ENCODE assay signal across 9 cellular contexts in the genomic region with DNA sequence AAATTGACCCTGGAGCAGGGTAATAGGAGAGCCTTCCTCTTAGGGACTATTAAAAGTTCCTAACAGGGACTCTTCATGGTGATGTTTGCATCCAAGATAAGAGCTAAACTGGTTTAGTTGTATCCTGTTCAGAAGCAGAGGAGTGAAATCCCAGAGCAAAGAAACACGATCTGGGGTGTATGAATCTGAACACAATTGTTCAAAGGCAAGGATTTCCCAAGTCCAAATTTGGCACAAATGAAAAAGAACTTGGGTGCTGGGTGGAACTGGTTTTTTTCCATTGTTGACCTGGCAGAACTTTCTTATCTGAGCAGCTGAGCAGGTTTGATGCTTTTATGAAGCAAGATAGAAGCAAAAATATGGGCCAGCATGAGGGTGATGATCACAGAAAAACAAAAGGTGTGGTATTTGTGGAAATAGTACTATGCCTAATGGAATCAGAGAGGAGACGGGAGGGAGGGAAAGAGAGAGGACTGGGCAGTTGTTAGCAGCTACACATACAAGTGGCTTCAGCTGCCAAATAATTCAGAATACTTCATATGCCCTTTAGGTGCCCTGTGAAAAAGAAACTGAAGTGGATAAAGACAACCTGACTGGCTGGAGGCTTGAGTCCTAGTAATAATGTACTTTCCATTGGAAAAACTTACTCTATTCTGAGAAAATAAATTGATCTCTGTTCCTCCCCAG. TPM values are rescaled to one million over a fixed set of nuclear protein-coding genes. Genes with fewer than 3 reads are reported as not detected.
DNase-seq lines count a peak whose midpoint lies in the region; ATAC-seq, FAIRE-seq and TF ChIP-seq lines count a peak whose summit lies in the region.
"Had no signal": no experiment of that assay in that cellular context is flagged by ENCODE, and none has a peak within 500 bp of the region (broad histone marks: within the 10 kb centered on the region; RNA-seq: fewer than 3 reads in every experiment).

No MANE protein-coding gene starts in this region.

- BruUV-seq in HepG2 (replicated peaks; lab: Mats Ljungman, UMichigan), result TSS peak; percentile 70

- TF ChIP-seq EP300 in HepG2 (IDR thresholded peaks at IDR 0.05; ENCODE audit: low read depth in 2 of 2, low read length in 2 of 2), result peak in 1 of 2 experiments; percentile 72; a peak in 2 of 4 replicates
- TF ChIP-seq EP300 in HepG2 (CRISPR knock-in tag; IDR thresholded peaks at IDR 0.05; ENCODE audit: borderline replicate concordance), result no peak
- TF ChIP-seq EP300 in transverse colon (IDR thresholded peaks at IDR 0.05; ENCODE audit: low read depth), result no peak

- WGBS in HepG2 (ENCODE audit: low lambda C conversion rate), result 7% methylated on average over 2 of the region's 2 CpGs
- WGBS in transverse colon (ENCODE audit: low coverage in 1 of 2), 2 donors, result 23 to 30% methylated on average over 1 to 2 of the region's 2 CpGs

- H3K79me2 ChIP-seq in HepG2 (ENCODE audit: insufficient read depth, low read length), result peaks cover 76% of the 10 kb centered on the region

- H3K4me1 ChIP-seq in HepG2 (ENCODE audit: insufficient read depth, low read length) (peaks cover 87% of the 10 kb centered on the region), transverse colon (peaks cover 47 to 87% (median 80%) of the 10 kb centered on the region in 4 donors)

- FAIRE-seq in HepG2 (lab: Jason Lieb, UNC), result peak; percentile 68

- H3K4me3 ChIP-seq in GM12865 (ENCODE audit: low read depth, low read length), result peak overlapping the region; percentile 65
- peak overlapping the region; percentile 17 to 39 (median 23); a peak in 4 of 6 replicates for H3K4me3 ChIP-seq in HepG2 (replicated peaks in 1 of 3; ENCODE audit: insufficient read depth in 1 of 3, low read depth in 2 of 3, low read length in 3 of 3)
- H3K4me3 ChIP-seq in transverse colon, result peak overlapping the region in 1 of 4 donors; percentile 15
- no peak overlapping the region for H3K4me3 ChIP-seq in MG63

- CTCF ChIA-PET in HepG2 (lab: Yijun Ruan, JAX; ENCODE audit: low intra/inter-chr PET ratio, low total read pairs), result no interaction called here

- no peaks in the 10 kb centered on the region for H4K20me1 ChIP-seq in HepG2 (ENCODE audit: insufficient read depth, low read length)

- H3K27ac ChIP-seq in angular gyrus (ENCODE audit: low read depth, low read length), result peak overlapping the region; percentile 76
- H3K27ac ChIP-seq in HepG2 (ENCODE audit: extremely low read length, insufficient read depth, low read length), result peak overlapping the region; percentile 94
- H3K27ac ChIP-seq in transverse colon, result peak overlapping the region; percentile 88 to 93 (median 90)

- TF ChIP-seq RAD21 in HepG2 (CRISPR knock-in tag; IDR thresholded peaks at IDR 0.05), result no peak

- POLR2A ChIA-PET in HepG2 (lab: Yijun Ruan, JAX), result interaction anchor here (1.2 to 2.7 kb wide), 11 partner anchors 10 to 344 kb away, joined by 3 to 19 read pairs (median 6); a partner anchor contains a TSS

- peak in 1 of 2 experiments; percentile 31; a peak in 2 of 4 replicates for TF ChIP-seq POLR2A in HepG2 (IDR thresholded peaks at IDR 0.05; ENCODE audit: insufficient read depth in 1 of 2, low read depth in 2 of 2, low read length in 2 of 2)
- no peak for TF ChIP-seq POLR2A in transverse colon (IDR thresholded peaks at IDR 0.05)

- H3K4me2 ChIP-seq in HepG2 (ENCODE audit: low read depth, low read length), result peak overlapping the region; percentile 86

- no peak for DNase-seq in GM12865 (ENCODE audit: low read depth)
- DNase-seq in HepG2 (ENCODE audit: low spot score), result peak; percentile 86
- no peak for DNase-seq in transverse colon
- DNase-seq in MG63, result no peak
- DNase-seq in COLO829 (ENCODE audit: low spot score), result no peak
- DNase-seq: naive B cell had no signal

- no peaks in the 10 kb centered on the region for H3K9me3 ChIP-seq in HepG2 (ENCODE audit: low read length)
- H3K9me3 ChIP-seq in transverse colon, result no peaks in the 10 kb centered on the region
- H3K9me3 ChIP-seq in MG63, result no peaks in the 10 kb centered on the region

- no peaks in the 10 kb centered on the region for H3K27me3 ChIP-seq in HepG2 (ENCODE audit: control insufficient read depth in 1 of 2, insufficient read depth in 2 of 2, low read length in 2 of 2)
- H3K27me3 ChIP-seq in transverse colon, result no peaks in the 10 kb centered on the region
- H3K27me3 ChIP-seq in MG63, result no peaks in the 10 kb centered on the region

- peak overlapping the region; percentile 76 for H3K9ac ChIP-seq in HepG2 (ENCODE audit: insufficient read depth, low read depth, low read length)

- H2AFZ ChIP-seq in HepG2 (ENCODE audit: low read length), result no peak overlapping the region

- in situ Hi-C loops in HepG2 (cut with HindIII; ENCODE audit: extremely low pct_ligation_motif_present, low pct_unique_long_range_greater_than_20kb), result no loop called here
- in situ Hi-C loops in transverse colon (cut with MboI; ENCODE audit: low pct_ligation_motif_present in 1 of 4, low pct_unique_long_range_greater_than_20kb in 1 of 4, low sequenced_read_pairs in 3 of 4), result no loop called here

- H3K36me3 ChIP-seq in HepG2 (replicated peaks in 1 of 2; ENCODE audit: control insufficient read depth in 1 of 2, insufficient read depth in 2 of 2, low read length in 2 of 2), result peaks cover 4 to 26% of the 10 kb centered on the region in 2 experiments
- H3K36me3 ChIP-seq in transverse colon, result peaks cover 0 to 7% (median 0%) of the 10 kb centered on the region in 4 donors
- H3K36me3 ChIP-seq in MG63, result no peaks in the 10 kb centered on the region

- peak; percentile 8 for ATAC-seq in HG03095 (IDR thresholded peaks at IDR 0.05; ENCODE audit: unreplicated experiment)
- ATAC-seq in HepG2, result peak; percentile 1; the same call in 2 of the 3 replicates
- ATAC-seq in GM18909 (IDR thresholded peaks at IDR 0.05; ENCODE audit: poor library complexity, unreplicated experiment), result no peak

- no peak for TF ChIP-seq CTCF in GM12865 (IDR thresholded peaks at IDR 0.05; ENCODE audit: insufficient read depth, low read depth, low read length, missing control alignments)
- TF ChIP-seq CTCF in HepG2 (CRISPR knock-in tag; IDR thresholded peaks at IDR 0.05), result no peak
- no peak for TF ChIP-seq CTCF in transverse colon (IDR thresholded peaks at IDR 0.05)

- intact Hi-C loops in HepG2 (cut with micrococcal nuclease; ENCODE audit: unreplicated experiment) (loop anchor here (1.0 kb wide), 1 partner anchor 52 kb away; no protein-coding TSS in a partner anchor), transverse colon (cut with DNase I; ENCODE audit: low total_unique reads) (no loop called here)

RNA-seq across cellular contexts. Expression of a gene that starts 6.1 kb away (rescaled TPM):
- total RNA-seq in HepG2 (2016; rRNA removed; fragmentation: Illumina TruSeq; extraction: Trizol) (117 and 132 TPM in 2 replicates), transverse colon (100 to 1,000 TPM in 2 of 4 donors, 10 to 100 TPM in 2; 63.8 to 154 (median 102) TPM)
- 31.9 and 33.3 TPM in 2 replicates for total RNA-seq in HepG2 (2016; cell fraction: cytosol; rRNA removed; fragmentation: Illumina TruSeq; extraction: Trizol; ENCODE audit: low read depth)
- 111 and 137 TPM in 2 replicates for total RNA-seq in HepG2 (2016; cell fraction: insoluble cytoplasmic fraction; rRNA removed; fragmentation: Illumina TruSeq; extraction: Trizol)
- 66.9 and 73.0 TPM in 2 replicates for total RNA-seq in HepG2 (2016; cell fraction: membrane; rRNA removed; fragmentation: Illumina TruSeq; extraction: Trizol)
- 58.2 and 67.9 TPM in 2 replicates for total RNA-seq in HepG2 (2016; cell fraction: nucleus; rRNA removed; fragmentation: Illumina TruSeq; extraction: Trizol)
- 125 and 127 TPM in 2 replicates for polyA plus RNA-seq in HepG2 (2011; rRNA removed)
- 56.3 and 126 TPM in 2 replicates for polyA plus RNA-seq in HepG2 (2011; cell fraction: cytosol; rRNA removed)
- polyA plus RNA-seq in HepG2 (2011; cell fraction: nucleus; rRNA removed), result 211 and 341 TPM in 2 replicates
- 63.5 and 68.9 TPM in 2 replicates for polyA plus RNA-seq in HepG2 (2012)
- 20.7 and 23.5 TPM in 2 replicates for polyA plus RNA-seq in HepG2 (2016; cell fraction: cytosol; fragmentation: Illumina TruSeq; extraction: Trizol; ENCODE audit: low read depth)
- 136 and 157 TPM in 2 replicates for polyA plus RNA-seq in HepG2 (2016; cell fraction: insoluble cytoplasmic fraction; fragmentation: Illumina TruSeq; extraction: Trizol; ENCODE audit: low read depth)
- polyA plus RNA-seq in HepG2 (2016; cell fraction: membrane; fragmentation: Illumina TruSeq; extraction: Trizol; ENCODE audit: low read depth), result 44.8 and 50.5 TPM in 2 replicates
- 131 TPM in 2 replicates for polyA plus RNA-seq in HepG2 (2016; cell fraction: nucleus; fragmentation: Illumina TruSeq; extraction: Trizol; ENCODE audit: insufficient read depth, low read depth)
- 24.8 and 334 TPM in 2 replicates for polyA minus RNA-seq in HepG2 (2011; rRNA and poly(A)+ RNA removed; ENCODE audit: low replicate concordance)
- 131 and 176 TPM in 2 replicates for polyA minus RNA-seq in HepG2 (2011; cell fraction: cytosol; rRNA and poly(A)+ RNA removed)
- 107 and 124 TPM in 2 replicates for polyA minus RNA-seq in HepG2 (2011; cell fraction: nucleus; rRNA and poly(A)+ RNA removed)
- 5.8 and 10.2 TPM in 2 replicates for total RNA-seq in MG63 (2014; rRNA removed; shearing (Covaris generic); ENCODE audit: low replicate concordance)

RNA-seq across cellular contexts. Expression of a gene that starts 28.6 kb away (rescaled TPM):
- total RNA-seq in HepG2 (2016; rRNA removed; fragmentation: Illumina TruSeq; extraction: Trizol) (0.15 TPM in 1 of 2 replicates, not detected in the other), transverse colon (10 to 100 TPM in 1 of 4 donors, 1 to 10 TPM in 1, under 1 TPM in 1, not detected in 1; 0.96 to 52.4 (median 2.7) TPM)
- total RNA-seq in HepG2 (2016; cell fraction: cytosol; rRNA removed; fragmentation: Illumina TruSeq; extraction: Trizol; ENCODE audit: low read depth), result not detected in 2 replicates
- not detected in 2 replicates for total RNA-seq in HepG2 (2016; cell fraction: insoluble cytoplasmic fraction; rRNA removed; fragmentation: Illumina TruSeq; extraction: Trizol)
- total RNA-seq in HepG2 (2016; cell fraction: membrane; rRNA removed; fragmentation: Illumina TruSeq; extraction: Trizol), result not detected in 2 replicates
- total RNA-seq in HepG2 (2016; cell fraction: nucleus; rRNA removed; fragmentation: Illumina TruSeq; extraction: Trizol), result not detected in 2 replicates
- 0.20 TPM in 2 replicates for polyA plus RNA-seq in HepG2 (2011; rRNA removed)
- polyA plus RNA-seq in HepG2 (2011; cell fraction: cytosol; rRNA removed), result 0.13 TPM in 1 of 2 replicates, not detected in the other
- 2.5 and 2.6 TPM in 2 replicates for polyA plus RNA-seq in HepG2 (2011; cell fraction: nucleus; rRNA removed)
- polyA plus RNA-seq in HepG2 (2012), result 0.70 and 1.9 TPM in 2 replicates
- 0.32 and 0.41 TPM in 2 replicates for polyA plus RNA-seq in HepG2 (2016; cell fraction: cytosol; fragmentation: Illumina TruSeq; extraction: Trizol; ENCODE audit: low read depth)
- polyA plus RNA-seq in HepG2 (2016; cell fraction: insoluble cytoplasmic fraction; fragmentation: Illumina TruSeq; extraction: Trizol; ENCODE audit: low read depth), result not detected in 2 replicates
- not detected in 2 replicates for polyA plus RNA-seq in HepG2 (2016; cell fraction: membrane; fragmentation: Illumina TruSeq; extraction: Trizol; ENCODE audit: low read depth)
- not detected in 2 replicates for polyA plus RNA-seq in HepG2 (2016; cell fraction: nucleus; fragmentation: Illumina TruSeq; extraction: Trizol; ENCODE audit: insufficient read depth, low read depth)
- polyA minus RNA-seq in HepG2 (2011; rRNA and poly(A)+ RNA removed; ENCODE audit: low replicate concordance), result not detected in 2 replicates
- not detected in 2 replicates for polyA minus RNA-seq in HepG2 (2011; cell fraction: cytosol; rRNA and poly(A)+ RNA removed)
- polyA minus RNA-seq in HepG2 (2011; cell fraction: nucleus; rRNA and poly(A)+ RNA removed), result not detected in 2 replicates
- total RNA-seq in MG63 (2014; rRNA removed; shearing (Covaris generic); ENCODE audit: low replicate concordance), result not detected in 2 replicates

RNA-seq across cellular contexts. Expression of a gene that starts 40.8 kb away (rescaled TPM):
- total RNA-seq in HepG2 (2016; rRNA removed; fragmentation: Illumina TruSeq; extraction: Trizol) (2.9 and 7.0 TPM in 2 replicates), transverse colon (100 to 1,000 TPM; 115 to 508 (median 151) TPM)
- total RNA-seq in HepG2 (2016; cell fraction: cytosol; rRNA removed; fragmentation: Illumina TruSeq; extraction: Trizol; ENCODE audit: low read depth), result 10.0 and 10.9 TPM in 2 replicates
- 3.0 and 6.9 TPM in 2 replicates for total RNA-seq in HepG2 (2016; cell fraction: insoluble cytoplasmic fraction; rRNA removed; fragmentation: Illumina TruSeq; extraction: Trizol)
- 2.9 and 3.8 TPM in 2 replicates for total RNA-seq in HepG2 (2016; cell fraction: membrane; rRNA removed; fragmentation: Illumina TruSeq; extraction: Trizol)
- 9.9 and 11.5 TPM in 2 replicates for total RNA-seq in HepG2 (2016; cell fraction: nucleus; rRNA removed; fragmentation: Illumina TruSeq; extraction: Trizol)
- 9.3 and 11.1 TPM in 2 replicates for polyA plus RNA-seq in HepG2 (2011; rRNA removed)
- 1.9 and 2.9 TPM in 2 replicates for polyA plus RNA-seq in HepG2 (2011; cell fraction: cytosol; rRNA removed)
- 106 and 117 TPM in 2 replicates for polyA plus RNA-seq in HepG2 (2011; cell fraction: nucleus; rRNA removed)
- polyA plus RNA-seq in HepG2 (2012), result 10.1 and 13.5 TPM in 2 replicates
- 1.1 and 1.2 TPM in 2 replicates for polyA plus RNA-seq in HepG2 (2016; cell fraction: cytosol; fragmentation: Illumina TruSeq; extraction: Trizol; ENCODE audit: low read depth)
- 5.9 and 7.3 TPM in 2 replicates for polyA plus RNA-seq in HepG2 (2016; cell fraction: insoluble cytoplasmic fraction; fragmentation: Illumina TruSeq; extraction: Trizol; ENCODE audit: low read depth)
- polyA plus RNA-seq in HepG2 (2016; cell fraction: membrane; fragmentation: Illumina TruSeq; extraction: Trizol; ENCODE audit: low read depth), result 1.5 and 2.1 TPM in 2 replicates
- 38.5 and 39.0 TPM in 2 replicates for polyA plus RNA-seq in HepG2 (2016; cell fraction: nucleus; fragmentation: Illumina TruSeq; extraction: Trizol; ENCODE audit: insufficient read depth, low read depth)
- 11.4 and 13.8 TPM in 2 replicates for polyA minus RNA-seq in HepG2 (2011; rRNA and poly(A)+ RNA removed; ENCODE audit: low replicate concordance)
- 8.0 and 17.6 TPM in 2 replicates for polyA minus RNA-seq in HepG2 (2011; cell fraction: cytosol; rRNA and poly(A)+ RNA removed)
- polyA minus RNA-seq in HepG2 (2011; cell fraction: nucleus; rRNA and poly(A)+ RNA removed), result 25.9 and 27.4 TPM in 2 replicates
- 3.8 and 6.3 TPM in 2 replicates for total RNA-seq in MG63 (2014; rRNA removed; shearing (Covaris generic); ENCODE audit: low replicate concordance)

RNA-seq across cellular contexts. Expression of a gene that starts 41.0 kb away (rescaled TPM):
- total RNA-seq in HepG2 (2016; rRNA removed; fragmentation: Illumina TruSeq; extraction: Trizol) (0.13 and 0.20 TPM in 2 replicates), transverse colon (under 1 TPM in 2 of 4 donors, not detected in 2; 0.14 to 0.79 TPM)
- total RNA-seq in HepG2 (2016; cell fraction: cytosol; rRNA removed; fragmentation: Illumina TruSeq; extraction: Trizol; ENCODE audit: low read depth), result 0.18 and 0.61 TPM in 2 replicates
- 0.24 TPM in 1 of 2 replicates, not detected in the other for total RNA-seq in HepG2 (2016; cell fraction: insoluble cytoplasmic fraction; rRNA removed; fragmentation: Illumina TruSeq; extraction: Trizol)
- total RNA-seq in HepG2 (2016; cell fraction: membrane; rRNA removed; fragmentation: Illumina TruSeq; extraction: Trizol), result 0.12 and 0.21 TPM in 2 replicates
- total RNA-seq in HepG2 (2016; cell fraction: nucleus; rRNA removed; fragmentation: Illumina TruSeq; extraction: Trizol), result 0.56 TPM in 1 of 2 replicates, not detected in the other
- 0.31 and 0.55 TPM in 2 replicates for polyA plus RNA-seq in HepG2 (2011; rRNA removed)
- 0.31 and 0.32 TPM in 2 replicates for polyA plus RNA-seq in HepG2 (2011; cell fraction: cytosol; rRNA removed)
- 2.0 and 2.1 TPM in 2 replicates for polyA plus RNA-seq in HepG2 (2011; cell fraction: nucleus; rRNA removed)
- 0.15 and 0.31 TPM in 2 replicates for polyA plus RNA-seq in HepG2 (2012)
- 0.08 and 0.10 TPM in 2 replicates for polyA plus RNA-seq in HepG2 (2016; cell fraction: cytosol; fragmentation: Illumina TruSeq; extraction: Trizol; ENCODE audit: low read depth)
- 0.21 and 0.26 TPM in 2 replicates for polyA plus RNA-seq in HepG2 (2016; cell fraction: insoluble cytoplasmic fraction; fragmentation: Illumina TruSeq; extraction: Trizol; ENCODE audit: low read depth)
- 0.14 and 0.22 TPM in 2 replicates for polyA plus RNA-seq in HepG2 (2016; cell fraction: membrane; fragmentation: Illumina TruSeq; extraction: Trizol; ENCODE audit: low read depth)
- polyA plus RNA-seq in HepG2 (2016; cell fraction: nucleus; fragmentation: Illumina TruSeq; extraction: Trizol; ENCODE audit: insufficient read depth, low read depth), result 0.38 and 0.51 TPM in 2 replicates
- polyA minus RNA-seq in HepG2 (2011; rRNA and poly(A)+ RNA removed; ENCODE audit: low replicate concordance), result 0.80 and 0.94 TPM in 2 replicates
- not detected in 2 replicates for polyA minus RNA-seq in HepG2 (2011; cell fraction: cytosol; rRNA and poly(A)+ RNA removed)
- polyA minus RNA-seq in HepG2 (2011; cell fraction: nucleus; rRNA and poly(A)+ RNA removed), result 0.26 and 0.50 TPM in 2 replicates
- 1.0 and 1.2 TPM in 2 replicates for total RNA-seq in MG63 (2014; rRNA removed; shearing (Covaris generic); ENCODE audit: low replicate concordance)

RNA-seq across cellular contexts. Expression of a gene that starts 57.1 kb away (rescaled TPM):
- total RNA-seq in HepG2 (2016; rRNA removed; fragmentation: Illumina TruSeq; extraction: Trizol) (3.9 and 16.0 TPM in 2 replicates), transverse colon (10 to 100 TPM in 2 of 4 donors, 1 to 10 TPM in 2; 5.6 to 46.2 (median 11.7) TPM)
- 2.1 and 2.3 TPM in 2 replicates for total RNA-seq in HepG2 (2016; cell fraction: cytosol; rRNA removed; fragmentation: Illumina TruSeq; extraction: Trizol; ENCODE audit: low read depth)
- total RNA-seq in HepG2 (2016; cell fraction: insoluble cytoplasmic fraction; rRNA removed; fragmentation: Illumina TruSeq; extraction: Trizol), result 3.3 and 18.3 TPM in 2 replicates
- total RNA-seq in HepG2 (2016; cell fraction: membrane; rRNA removed; fragmentation: Illumina TruSeq; extraction: Trizol), result 1.9 and 2.0 TPM in 2 replicates
- total RNA-seq in HepG2 (2016; cell fraction: nucleus; rRNA removed; fragmentation: Illumina TruSeq; extraction: Trizol), result 20.4 and 23.8 TPM in 2 replicates
- 5.3 and 6.9 TPM in 2 replicates for polyA plus RNA-seq in HepG2 (2011; rRNA removed)
- 3.1 and 3.4 TPM in 2 replicates for polyA plus RNA-seq in HepG2 (2011; cell fraction: cytosol; rRNA removed)
- 62.1 and 64.1 TPM in 2 replicates for polyA plus RNA-seq in HepG2 (2011; cell fraction: nucleus; rRNA removed)
- 15.6 and 28.9 TPM in 2 replicates for polyA plus RNA-seq in HepG2 (2012)
- polyA plus RNA-seq in HepG2 (2016; cell fraction: cytosol; fragmentation: Illumina TruSeq; extraction: Trizol; ENCODE audit: low read depth), result 3.5 and 3.8 TPM in 2 replicates
- 6.3 and 9.1 TPM in 2 replicates for polyA plus RNA-seq in HepG2 (2016; cell fraction: insoluble cytoplasmic fraction; fragmentation: Illumina TruSeq; extraction: Trizol; ENCODE audit: low read depth)
- 3.4 and 3.6 TPM in 2 replicates for polyA plus RNA-seq in HepG2 (2016; cell fraction: membrane; fragmentation: Illumina TruSeq; extraction: Trizol; ENCODE audit: low read depth)
- 81.2 and 84.3 TPM in 2 replicates for polyA plus RNA-seq in HepG2 (2016; cell fraction: nucleus; fragmentation: Illumina TruSeq; extraction: Trizol; ENCODE audit: insufficient read depth, low read depth)
- polyA minus RNA-seq in HepG2 (2011; rRNA and poly(A)+ RNA removed; ENCODE audit: low replicate concordance), result 1.7 and 2.2 TPM in 2 replicates
- 3.4 and 4.9 TPM in 2 replicates for polyA minus RNA-seq in HepG2 (2011; cell fraction: cytosol; rRNA and poly(A)+ RNA removed)
- 7.1 and 9.0 TPM in 2 replicates for polyA minus RNA-seq in HepG2 (2011; cell fraction: nucleus; rRNA and poly(A)+ RNA removed)
- 53.5 and 1,171 TPM in 2 replicates for total RNA-seq in MG63 (2014; rRNA removed; shearing (Covaris generic); ENCODE audit: low replicate concordance)

Comparison
In these comparisons a context has a peak if more than half of its experiments do, and no peak if none do; other contexts are left out.
1. RNA of a gene that starts 40.8 kb away (total RNA-seq): 115 to 508 TPM in transverse colon; 2.9 to 11.5 TPM in HepG2 and 3.8 to 6.3 TPM in MG63; every median in the first group is over 4 times any median in the second.
2. Peak in every context shown above with its lines, with median percentiles within 50 percentile points of each other: H3K27ac ChIP-seq.